Comparison of ENCODE assay signal across 1 cellular context in the genomic region with DNA sequence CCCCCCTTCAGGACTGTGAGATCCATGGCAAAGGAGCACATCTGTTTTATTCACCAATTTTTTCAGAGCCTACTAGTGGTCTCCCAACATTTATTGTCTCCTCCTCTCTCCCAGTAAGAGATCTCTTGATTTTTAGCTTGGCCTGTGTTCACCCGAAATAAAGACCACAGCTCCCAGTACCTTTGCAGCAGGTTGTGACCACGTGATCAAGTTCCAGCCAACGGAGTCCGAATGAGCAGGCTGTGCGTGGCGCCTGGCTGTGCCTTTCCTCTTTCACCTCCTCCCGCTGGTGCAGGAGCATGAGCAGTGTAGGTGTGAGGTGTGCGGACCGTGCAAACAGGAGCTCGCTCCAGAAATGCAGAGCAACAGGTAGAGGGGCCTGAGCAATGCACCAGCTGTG.
TF ChIP-seq lines count a peak whose summit lies in the region.

No MANE protein-coding gene starts in this region.

TF ChIP-seq in WTC11, 78 proteins besides CTCF, POLR2A, EP300 and RAD21 (continued from another document):
- TF ChIP-seq, protein P1, sequence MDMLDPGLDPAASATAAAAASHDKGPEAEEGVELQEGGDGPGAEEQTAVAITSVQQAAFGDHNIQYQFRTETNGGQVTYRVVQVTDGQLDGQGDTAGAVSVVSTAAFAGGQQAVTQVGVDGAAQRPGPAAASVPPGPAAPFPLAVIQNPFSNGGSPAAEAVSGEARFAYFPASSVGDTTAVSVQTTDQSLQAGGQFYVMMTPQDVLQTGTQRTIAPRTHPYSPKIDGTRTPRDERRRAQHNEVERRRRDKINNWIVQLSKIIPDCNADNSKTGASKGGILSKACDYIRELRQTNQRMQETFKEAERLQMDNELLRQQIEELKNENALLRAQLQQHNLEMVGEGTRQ (CRISPR knock-in tag; IDR thresholded peaks at IDR 0.05): peak; percentile 55
